8 cellular contexts compared by ENCODE assay signal in genomic region chr2:86194751-86195054, GRCh38. TPM values are rescaled to one million over a fixed set of nuclear protein-coding genes. Genes with fewer than 3 reads are reported as not detected.
DNase-seq lines count a peak whose midpoint lies in the region; ATAC-seq and TF ChIP-seq lines count a peak whose summit lies in the region.

No MANE protein-coding gene starts in this region.

- no TSS peak for BruUV-seq in OCI-LY7 (replicated peaks; lab: Mats Ljungman, UMichigan)

- no peaks in the 10 kb centered on the region for H3K9me3 ChIP-seq in OCI-LY7 (ENCODE audit: low read length)

- peak overlapping the region; percentile 92 for H3K4me2 ChIP-seq in OCI-LY7 (ENCODE audit: low read length)

- H3K36me3 Mint-ChIP-seq in endothelial cell (ENCODE audit: low read depth, unreplicated experiment), result peaks cover 8% of the 10 kb centered on the region
- peaks cover 15% of the 10 kb centered on the region for H3K36me3 Mint-ChIP-seq in natural killer cell treated with Interleukin-12 subunit alpha and Interleukin-12 subunit beta and Interleukin-15 and Interleukin-18, amount 100 ng/mL, for 72 hours

- H4K20me1 ChIP-seq in OCI-LY7 (ENCODE audit: insufficient read depth, low read length), result peaks cover 21% of the 10 kb centered on the region

- no peaks in the 10 kb centered on the region for H3K9me2 ChIP-seq in OCI-LY7 (ENCODE audit: insufficient read depth, low read length)

- H3K27ac Mint-ChIP-seq in endothelial cell (ENCODE audit: unreplicated experiment), result peak overlapping the region; percentile 85
- H3K27ac Mint-ChIP-seq in natural killer cell treated with Interleukin-12 subunit alpha and Interleukin-12 subunit beta and Interleukin-15 and Interleukin-18, amount 100 ng/mL, for 72 hours, result peak overlapping the region; percentile 97

- peaks cover 31% of the 10 kb centered on the region for H3K36me3 ChIP-seq in OCI-LY7 (ENCODE audit: insufficient read depth, low read length)

- DNase-seq in OCI-LY7 (ENCODE audit: low spot score) (no peak), endothelial cell (ENCODE audit: low spot score) (no peak), mucosa of gallbladder (ENCODE audit: low spot score) (no peak), ecto neural progenitor cell (ENCODE audit: low spot score) (no peak), NCI-H774 (lab: John Stamatoyannopoulos, UW) (no peak)
- no peak for DNase-seq in natural killer cell treated with Interleukin-12 subunit alpha and Interleukin-12 subunit beta and Interleukin-15 and Interleukin-18, amount 100 ng/mL, for 72 hours (ENCODE audit: low spot score)

- peak overlapping the region; percentile 95 for H3K4me3 Mint-ChIP-seq in endothelial cell (ENCODE audit: unreplicated experiment)
- peak overlapping the region; percentile 94 for H3K4me3 Mint-ChIP-seq in natural killer cell treated with Interleukin-12 subunit alpha and Interleukin-12 subunit beta and Interleukin-15 and Interleukin-18, amount 100 ng/mL, for 72 hours

- H3K4me1 Mint-ChIP-seq in endothelial cell (ENCODE audit: unreplicated experiment), result peaks cover 30% of the 10 kb centered on the region
- peaks cover 48 to 54% of the 10 kb centered on the region in 2 donors for H3K4me1 Mint-ChIP-seq in natural killer cell treated with Interleukin-12 subunit alpha and Interleukin-12 subunit beta and Interleukin-15 and Interleukin-18, amount 100 ng/mL, for 72 hours (ENCODE audit: low read depth in 2 of 2)

- H3K4me3 ChIP-seq in GM08714 (ENCODE audit: low read length) (peak overlapping the region; percentile 85), OCI-LY7 (ENCODE audit: low read depth, low read length, poor library complexity, severe bottlenecking) (peak overlapping the region; percentile 95)

- CTCF ChIA-PET in OCI-LY7 (lab: Charles Lee; ENCODE audit: unreplicated experiment), result no interaction called here

- H3K27me3 Mint-ChIP-seq in endothelial cell (ENCODE audit: unreplicated experiment), result peaks cover 3% of the 10 kb centered on the region
- H3K27me3 Mint-ChIP-seq in natural killer cell treated with Interleukin-12 subunit alpha and Interleukin-12 subunit beta and Interleukin-15 and Interleukin-18, amount 100 ng/mL, for 72 hours, result no peaks in the 10 kb centered on the region

- H3K4me1 ChIP-seq in OCI-LY7 (ENCODE audit: insufficient read depth, low read length, poor library complexity, severe bottlenecking), result peaks cover 44% of the 10 kb centered on the region

- H2AFZ ChIP-seq in OCI-LY7 (ENCODE audit: low read length), result no peak overlapping the region; the same call in 1 of the 2 replicates

- no peak for ATAC-seq in natural killer cell treated with Interleukin-12 subunit alpha and Interleukin-12 subunit beta and Interleukin-15 and Interleukin-18, amount 100 ng/mL, for 72 hours
- no peak for ATAC-seq in HG02885 (IDR thresholded peaks at IDR 0.05; ENCODE audit: poor library complexity, unreplicated experiment)

- H3K27ac ChIP-seq in OCI-LY7 (ENCODE audit: low read depth, low read length, poor library complexity, severe bottlenecking), result peak overlapping the region; percentile 94

- POLR2A ChIA-PET in OCI-LY7 (lab: Charles Lee), result interaction anchor here (1.1 to 2.4 kb wide), 4 partner anchors 9 to 40 kb away, joined by 3 to 14 read pairs (median 6); no protein-coding TSS in a partner anchor

- intact Hi-C loops in OCI-LY7 (cut with micrococcal nuclease; ENCODE audit: unreplicated experiment), result loop anchor here (2.0 kb wide), 1 partner anchor 246 kb away; the partner anchor contains the start of gene KDM3A

- peaks cover 72% of the 10 kb centered on the region for H3K79me2 ChIP-seq in OCI-LY7 (ENCODE audit: insufficient read depth, low read depth, low read length)

- no peaks in the 10 kb centered on the region for H3K9me3 Mint-ChIP-seq in endothelial cell (ENCODE audit: unreplicated experiment)
- no peaks in the 10 kb centered on the region for H3K9me3 Mint-ChIP-seq in natural killer cell treated with Interleukin-12 subunit alpha and Interleukin-12 subunit beta and Interleukin-15 and Interleukin-18, amount 100 ng/mL, for 72 hours

- no peak for TF ChIP-seq CTCF in OCI-LY7 (conservative IDR thresholded peaks at IDR 0.05; ENCODE audit: low read length)
- TF ChIP-seq CTCF in endothelial cell (IDR thresholded peaks at IDR 0.05; ENCODE audit: unreplicated experiment), result no peak

RNA-seq across cellular contexts. Expression of gene IMMT, which starts 0.6 kb away (rescaled TPM):
- 77.3 and 82.1 TPM in 2 replicates for total RNA-seq in OCI-LY7 (2014; rRNA removed; shearing (Covaris generic))
- total RNA-seq in OCI-LY7 (2022) (121 and 128 TPM in 2 replicates), endothelial cell (ENCODE audit: unreplicated experiment) (107 TPM), mucosa of gallbladder (74.7 TPM)
- 100 to 1,000 TPM; 110 to 157 TPM for total RNA-seq in natural killer cell treated with Interleukin-12 subunit alpha and Interleukin-12 subunit beta and Interleukin-15 and Interleukin-18, amount 100 ng/mL, for 72 hours

RNA-seq across cellular contexts. Expression of gene MRPL35, which starts 4.6 kb away (rescaled TPM):
- total RNA-seq in OCI-LY7 (2014; rRNA removed; shearing (Covaris generic)), result 26.8 and 26.9 TPM in 2 replicates
- total RNA-seq in OCI-LY7 (2022) (48.7 and 56.8 TPM in 2 replicates), endothelial cell (ENCODE audit: unreplicated experiment) (30.8 TPM), mucosa of gallbladder (39.5 TPM)
- total RNA-seq in natural killer cell treated with Interleukin-12 subunit alpha and Interleukin-12 subunit beta and Interleukin-15 and Interleukin-18, amount 100 ng/mL, for 72 hours, result 10 to 100 TPM; 58.9 to 66.4 TPM
